8 cellular contexts compared by ENCODE assay signal in genomic region chr12:89862511-89863331, GRCh38.
DNase-seq lines count a peak whose midpoint lies in the region; ATAC-seq and TF ChIP-seq lines count a peak whose summit lies in the region.

No MANE protein-coding gene starts in this region.

- peak; percentile 81 for DNase-seq in NAMALWA (ENCODE audit: low spot score)
- DNase-seq in activated naive CD8-positive, alpha-beta T cell treated with anti-CD3 and anti-CD28 coated beads, Interleukin-2, amount 10 ng/mL, durations not matched to agents 7 days and 5 days = no peak
- DNase-seq in lung microvascular endothelial cell (ENCODE audit: low read depth in 2 of 2) = peak; percentile 23 to 66
- no peak for DNase-seq in midbrain (lab: John Stamatoyannopoulos, UW)
- DNase-seq in RKO (ENCODE audit: low spot score) = no peak
- DNase-seq in NCI-H2171 treated with DMSO at 0.1 percent for 48 hours (lab: John Stamatoyannopoulos, UW) = no peak

- peak overlapping the region; percentile 79 for H3K4me3 Mint-ChIP-seq in activated naive CD8-positive, alpha-beta T cell treated with anti-CD3 and anti-CD28 coated beads, Interleukin-2, amount 10 ng/mL, durations not matched to agents 7 days and 5 days

- POLR2A ChIA-PET in activated naive CD8-positive, alpha-beta T cell treated with anti-CD3 and anti-CD28 coated beads, Interleukin-2, amount 10 ng/mL, durations not matched to agents 7 days and 5 days (lab: Charles Lee) = interaction anchor here (1.2 to 2.2 kb wide), 4 partner anchors 16 to 231 kb away, joined by 4 to 28 read pairs (median 6); partner anchors contain the start of gene ATP2B1

- peak overlapping the region; percentile 86 for H3K27ac Mint-ChIP-seq in activated naive CD8-positive, alpha-beta T cell treated with anti-CD3 and anti-CD28 coated beads, Interleukin-2, amount 10 ng/mL, durations not matched to agents 7 days and 5 days

- peaks cover 5% of the 10 kb centered on the region for H3K9me3 Mint-ChIP-seq in activated naive CD8-positive, alpha-beta T cell treated with anti-CD3 and anti-CD28 coated beads, Interleukin-2, amount 10 ng/mL, durations not matched to agents 7 days and 5 days

- H3K36me3 Mint-ChIP-seq in activated naive CD8-positive, alpha-beta T cell treated with anti-CD3 and anti-CD28 coated beads, Interleukin-2, amount 10 ng/mL, durations not matched to agents 7 days and 5 days = peaks cover 19% of the 10 kb centered on the region

- no peaks in the 10 kb centered on the region for H3K27me3 Mint-ChIP-seq in activated naive CD8-positive, alpha-beta T cell treated with anti-CD3 and anti-CD28 coated beads, Interleukin-2, amount 10 ng/mL, durations not matched to agents 7 days and 5 days

- TF ChIP-seq POLR2A in GM15510 (IDR thresholded peaks at IDR 0.05; ENCODE audit: borderline replicate concordance, extremely low read depth, insufficient read length) = peak; percentile 43

- H3K4me1 Mint-ChIP-seq in activated naive CD8-positive, alpha-beta T cell treated with anti-CD3 and anti-CD28 coated beads, Interleukin-2, amount 10 ng/mL, durations not matched to agents 7 days and 5 days = peaks cover 31% of the 10 kb centered on the region

- ATAC-seq in GM21737 (IDR thresholded peaks at IDR 0.05; ENCODE audit: unreplicated experiment) = peak; percentile 71
- ATAC-seq in activated naive CD8-positive, alpha-beta T cell treated with anti-CD3 and anti-CD28 coated beads, Interleukin-2, amount 10 ng/mL, durations not matched to agents 7 days and 5 days (ENCODE audit: low read depth) = peak; percentile 73

Comparison
In these comparisons a context has a peak if more than half of its experiments do, and no peak if none do; other contexts are left out.
1. DNase-seq: peak in NAMALWA (single experiment) and lung microvascular endothelial cell (2 of 2); none in activated naive CD8-positive, alpha-beta T cell treated with anti-CD3 and anti-CD28 coated beads, Interleukin-2, amount 10 ng/mL, durations not matched to agents 7 days and 5 days (single experiment), midbrain (single experiment), RKO (single experiment) and NCI-H2171 treated with DMSO at 0.1 percent for 48 hours (single experiment).